8 cellular contexts compared by ENCODE assay signal in genomic region chr19:48330012-48330681, GRCh38. TPM values are rescaled to one million over a fixed set of nuclear protein-coding genes. Genes with fewer than 3 reads are reported as not detected.
DNase-seq lines count a peak whose midpoint lies in the region; ATAC-seq, FAIRE-seq and TF ChIP-seq lines count a peak whose summit lies in the region.

No MANE protein-coding gene starts in this region.

- FAIRE-seq in D721Med (lab: Jason Lieb, UNC), result no peak

- peaks cover 70% of the 10 kb centered on the region for H3K4me1 Mint-ChIP-seq in activated CD8-positive, alpha-beta T cell treated with anti-CD3 and anti-CD28 coated beads for 36 hours (ENCODE audit: low read depth)

- POLR2A ChIA-PET in activated CD8-positive, alpha-beta T cell treated with anti-CD3 and anti-CD28 coated beads for 36 hours (lab: Charles Lee), result interaction anchor here (0.7 to 1.9 kb wide), 5 partner anchors 8 to 288 kb away, joined by 3 to 11 read pairs (median 4); a partner anchor contains a TSS

- intact Hi-C loops in activated CD8-positive, alpha-beta T cell treated with anti-CD3 and anti-CD28 coated beads for 36 hours (cut with micrococcal nuclease), result no loop called here

- H3K9me3 Mint-ChIP-seq in activated CD8-positive, alpha-beta T cell treated with anti-CD3 and anti-CD28 coated beads for 36 hours, result peaks cover 3% of the 10 kb centered on the region

- peak; percentile 11 for TF ChIP-seq CTCF in D721Med (IDR thresholded peaks at IDR 0.05; ENCODE audit: insufficient read depth, missing control alignments)
- no peak for TF ChIP-seq CTCF in activated CD8-positive, alpha-beta T cell treated with anti-CD3 and anti-CD28 coated beads for 36 hours (IDR thresholded peaks at IDR 0.05)

- H3K27ac Mint-ChIP-seq in activated CD8-positive, alpha-beta T cell treated with anti-CD3 and anti-CD28 coated beads for 36 hours, result peak overlapping the region; percentile 88

- H3K4me3 Mint-ChIP-seq in activated CD8-positive, alpha-beta T cell treated with anti-CD3 and anti-CD28 coated beads for 36 hours, result peak overlapping the region; percentile 70

- ATAC-seq in HG02759 (IDR thresholded peaks at IDR 0.05; ENCODE audit: unreplicated experiment) (peak; percentile 33), GM18520 (IDR thresholded peaks at IDR 0.05; ENCODE audit: unreplicated experiment) (no peak)
- peak; percentile 34 for ATAC-seq in activated CD8-positive, alpha-beta T cell treated with anti-CD3 and anti-CD28 coated beads for 36 hours

- peaks cover 55% of the 10 kb centered on the region for H3K36me3 Mint-ChIP-seq in activated CD8-positive, alpha-beta T cell treated with anti-CD3 and anti-CD28 coated beads for 36 hours (ENCODE audit: low read depth)

- CTCF ChIA-PET in activated CD8-positive, alpha-beta T cell treated with anti-CD3 and anti-CD28 coated beads for 36 hours (lab: Charles Lee), result interaction anchor here (0.7 to 9.8 kb wide), 2 partner anchors 12 to 159 kb away, joined by 3 to 247 read pairs; partner anchors contain the start of gene EMP3

- H3K27me3 Mint-ChIP-seq in activated CD8-positive, alpha-beta T cell treated with anti-CD3 and anti-CD28 coated beads for 36 hours, result no peaks in the 10 kb centered on the region

- DNase-seq in D721Med (ENCODE audit: insufficient read length, low spot score) (peak; percentile 89), NCI-H345 treated with DMSO at 0.1 percent for 48 hours (lab: John Stamatoyannopoulos, UW; ENCODE audit: unreplicated experiment) (peak; percentile 80), ecto neural progenitor cell (ENCODE audit: low spot score) (peak; percentile 89), middle frontal gyrus (ENCODE audit: extremely low spot score, low spot score) (peak; percentile 87)
- peak; percentile 93 for DNase-seq in activated CD8-positive, alpha-beta T cell treated with anti-CD3 and anti-CD28 coated beads for 36 hours
- peak; percentile 71 for DNase-seq in stimulated activated CD8-positive, alpha-beta memory T cell treated with anti-CD3 and anti-CD28 coated beads, Interleukin-4, amount 100 ng/mL, for 24 hours (ENCODE audit: low read depth)

RNA-seq across cellular contexts. Expression of gene EMP3, which starts 4.8 kb away (rescaled TPM):
- total RNA-seq in activated CD8-positive, alpha-beta T cell treated with anti-CD3 and anti-CD28 coated beads for 36 hours, result 100 to 1,000 TPM; 189 to 191 TPM

RNA-seq across cellular contexts. Expression of gene TMEM143, which starts 33.6 kb away (rescaled TPM):
- total RNA-seq in activated CD8-positive, alpha-beta T cell treated with anti-CD3 and anti-CD28 coated beads for 36 hours, result 10 to 100 TPM; 19.4 to 21.7 TPM

RNA-seq across cellular contexts. Expression of gene SYNGR4, which starts 34.0 kb away (rescaled TPM):
- under 1 TPM in 1 of 2 experiments, not detected in 1; 0.38 TPM for total RNA-seq in activated CD8-positive, alpha-beta T cell treated with anti-CD3 and anti-CD28 coated beads for 36 hours
